ENCODE assay signal across 2 cellular contexts in genomic region chr2:160494243-160494642, GRCh38.
TF ChIP-seq lines count a peak whose summit lies in the region.

No MANE protein-coding gene starts in this region.

TF ChIP-seq in H1, 55 proteins besides CTCF, POLR2A, EP300 and RAD21 (continued from another document):
- no peak for TF ChIP-seq RFX5 (IDR thresholded peaks at IDR 0.05; ENCODE audit: borderline replicate concordance, low read depth, low read length)
TF ChIP-seq in H1: peak in this region for 0.

TF ChIP-seq in neural cell, 6 proteins besides CTCF, POLR2A, EP300 and RAD21 (continued from another document):
- TF ChIP-seq TAF1 (IDR thresholded peaks at IDR 0.05; ENCODE audit: low read depth) (no peak), SMC3 (conservative IDR thresholded peaks at IDR 0.05; ENCODE audit: poor library complexity) (no peak), POLR2AphosphoS5 (IDR thresholded peaks at IDR 0.05) (no peak), MXI1 (conservative IDR thresholded peaks at IDR 0.05; ENCODE audit: poor library complexity, severe bottlenecking) (no peak)
- TF ChIP-seq, protein P1, sequence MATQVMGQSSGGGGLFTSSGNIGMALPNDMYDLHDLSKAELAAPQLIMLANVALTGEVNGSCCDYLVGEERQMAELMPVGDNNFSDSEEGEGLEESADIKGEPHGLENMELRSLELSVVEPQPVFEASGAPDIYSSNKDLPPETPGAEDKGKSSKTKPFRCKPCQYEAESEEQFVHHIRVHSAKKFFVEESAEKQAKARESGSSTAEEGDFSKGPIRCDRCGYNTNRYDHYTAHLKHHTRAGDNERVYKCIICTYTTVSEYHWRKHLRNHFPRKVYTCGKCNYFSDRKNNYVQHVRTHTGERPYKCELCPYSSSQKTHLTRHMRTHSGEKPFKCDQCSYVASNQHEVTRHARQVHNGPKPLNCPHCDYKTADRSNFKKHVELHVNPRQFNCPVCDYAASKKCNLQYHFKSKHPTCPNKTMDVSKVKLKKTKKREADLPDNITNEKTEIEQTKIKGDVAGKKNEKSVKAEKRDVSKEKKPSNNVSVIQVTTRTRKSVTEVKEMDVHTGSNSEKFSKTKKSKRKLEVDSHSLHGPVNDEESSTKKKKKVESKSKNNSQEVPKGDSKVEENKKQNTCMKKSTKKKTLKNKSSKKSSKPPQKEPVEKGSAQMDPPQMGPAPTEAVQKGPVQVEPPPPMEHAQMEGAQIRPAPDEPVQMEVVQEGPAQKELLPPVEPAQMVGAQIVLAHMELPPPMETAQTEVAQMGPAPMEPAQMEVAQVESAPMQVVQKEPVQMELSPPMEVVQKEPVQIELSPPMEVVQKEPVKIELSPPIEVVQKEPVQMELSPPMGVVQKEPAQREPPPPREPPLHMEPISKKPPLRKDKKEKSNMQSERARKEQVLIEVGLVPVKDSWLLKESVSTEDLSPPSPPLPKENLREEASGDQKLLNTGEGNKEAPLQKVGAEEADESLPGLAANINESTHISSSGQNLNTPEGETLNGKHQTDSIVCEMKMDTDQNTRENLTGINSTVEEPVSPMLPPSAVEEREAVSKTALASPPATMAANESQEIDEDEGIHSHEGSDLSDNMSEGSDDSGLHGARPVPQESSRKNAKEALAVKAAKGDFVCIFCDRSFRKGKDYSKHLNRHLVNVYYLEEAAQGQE (IDR thresholded peaks at IDR 0.05; ENCODE audit: borderline replicate concordance): no peak
